Comparison of ENCODE assay signal across 24 cellular contexts in the genomic region with DNA sequence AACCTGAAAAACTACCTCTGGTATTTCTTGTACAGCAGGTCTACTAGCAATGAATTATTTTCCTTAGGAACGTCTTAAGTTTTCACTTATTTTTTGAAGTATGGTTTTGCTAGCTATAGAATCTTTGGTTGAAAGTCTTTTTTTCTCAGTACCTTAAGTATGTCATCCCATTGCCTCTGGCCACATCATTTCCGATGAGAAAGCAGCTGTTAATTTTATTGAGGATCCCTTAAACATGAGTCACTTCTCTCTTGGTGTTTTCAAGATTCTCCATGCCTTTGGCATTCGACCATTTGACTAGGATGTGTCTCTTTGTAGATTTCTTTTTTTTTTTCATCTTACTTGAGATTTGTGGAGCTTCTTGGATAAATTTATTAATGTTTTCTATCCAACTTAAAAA.
DNase-seq lines count a peak whose midpoint lies in the region; ATAC-seq and TF ChIP-seq lines count a peak whose summit lies in the region.
"Had no signal": no experiment of that assay in that cellular context is flagged by ENCODE, and none has a peak within 500 bp of the region (broad histone marks: within the 10 kb centered on the region; RNA-seq: fewer than 3 reads in every experiment).

No MANE protein-coding gene starts in this region.

- in situ Hi-C loops in GM23248 (cut with MboI) = no loop called here

- no peak overlapping the region for H3K9ac ChIP-seq in GM23248

- H2AFZ ChIP-seq in GM23248 = no peak overlapping the region

- no peak for TF ChIP-seq CTCF in RWPE2 (IDR thresholded peaks at IDR 0.05; ENCODE audit: poor library complexity, severe bottlenecking)
- no peak for TF ChIP-seq CTCF in fibroblast of the aortic adventitia (IDR thresholded peaks at IDR 0.05; ENCODE audit: insufficient read depth, low read length)

- H3K4me1 ChIP-seq in GM23248 (ENCODE audit: insufficient read depth) (peaks cover 5% of the 10 kb centered on the region; the same call in 1 of the 2 replicates), RWPE2 (ENCODE audit: insufficient read depth, poor library complexity, severe bottlenecking) (no peaks in the 10 kb centered on the region)
- H3K4me1 ChIP-seq: transverse colon had no signal

- H3F3A ChIP-seq in GM23248 (ENCODE audit: insufficient read depth) = peaks cover 7% of the 10 kb centered on the region; the same call in 1 of the 2 replicates

- H3K9me3 ChIP-seq in GM23248 (ENCODE audit: low read depth) (no peaks in the 10 kb centered on the region), RWPE2 (ENCODE audit: severe bottlenecking) (no peaks in the 10 kb centered on the region)
- H3K9me3 ChIP-seq: transverse colon had no signal

- no peaks in the 10 kb centered on the region for H3K79me2 ChIP-seq in GM23248 (ENCODE audit: insufficient read depth)

- H3K36me3 ChIP-seq in GM23248 (ENCODE audit: low read depth) = no peaks in the 10 kb centered on the region
- no peaks in the 10 kb centered on the region for H3K36me3 ChIP-seq in RWPE2 (ENCODE audit: low read depth)
- H3K36me3 ChIP-seq: transverse colon had no signal

- no peaks in the 10 kb centered on the region for H3K27me3 ChIP-seq in GM23248 (replicated peaks; ENCODE audit: insufficient read depth)
- no peaks in the 10 kb centered on the region for H3K27me3 ChIP-seq in RWPE2 (ENCODE audit: insufficient read depth, poor library complexity, severe bottlenecking)
- H3K27me3 ChIP-seq: transverse colon had no signal

- no peaks in the 10 kb centered on the region for H4K20me1 ChIP-seq in GM23248 (ENCODE audit: insufficient read depth)

- 19 to 25% methylated on average over 3 of the region's 3 CpGs for WGBS in GM23248 (ENCODE audit: low coverage in 1 of 2, low lambda C conversion rate in 2 of 2, missing lambda C conversion rate in 2 of 2), 2 experiments

- no peaks in the 10 kb centered on the region for H3K9me2 ChIP-seq in GM23248 (ENCODE audit: insufficient read depth)

- peak overlapping the region; percentile 32; the same call in 1 of the 2 replicates for H3K27ac ChIP-seq in GM23248
- H3K27ac ChIP-seq in RWPE2 (ENCODE audit: poor library complexity, severe bottlenecking) = no peak overlapping the region
- H3K27ac ChIP-seq: C4-2B, transverse colon had no signal

- ATAC-seq in RWPE2 (ENCODE audit: low read depth) = 0 out of 3 replicates have a peak, but pooled peaks have one; percentile 31
- ATAC-seq in HG02610 (IDR thresholded peaks at IDR 0.05; ENCODE audit: unreplicated experiment) = no peak
- no peak for ATAC-seq in GM19035 (IDR thresholded peaks at IDR 0.05; ENCODE audit: unreplicated experiment)
- ATAC-seq: effector memory CD8-positive, alpha-beta T cell; naive thymus-derived CD8-positive, alpha-beta T cell; Right ventricle myocardium inferior; stimulated activated naive CD8-positive, alpha-beta T cell treated with anti-CD3 and anti-CD28 coated beads, Interleukin-15, amount 100 ng/mL, for 72 hours; T-cell had no signal

- H3K4me3 ChIP-seq in GM23248 = no peak overlapping the region
- no peak overlapping the region for H3K4me3 ChIP-seq in RWPE2 (ENCODE audit: severe bottlenecking)
- H3K4me3 ChIP-seq in fibroblast of the aortic adventitia (ENCODE audit: low read depth, low read length) = no peak overlapping the region
- H3K4me3 ChIP-seq: transverse colon had no signal

- DNase-seq in GM23248 (peak; percentile 74), RWPE2 (ENCODE audit: low spot score) (no peak), fibroblast of the aortic adventitia (ENCODE audit: low read depth) (peak; percentile 0)
- DNase-seq in activated naive CD4-positive, alpha-beta T cell (lab: John Stamatoyannopoulos, UW) = no peak
- no peak for DNase-seq in stimulated activated CD4-positive, alpha-beta T cell treated with anti-CD3 and anti-CD28 coated beads, Interleukin-12 subunit alpha, Interleukin-12 subunit beta, amount 100 ng/mL, for 4 hours
- DNase-seq: activated CD4-positive, alpha-beta T cell treated with anti-CD3 and anti-CD28 coated beads, Interleukin-2, amount 50 U/mL, for 1 hour; activated effector memory CD4-positive, alpha-beta T cell treated with anti-CD3 and anti-CD28 coated beads, Interleukin-2, amount 50 U/mL, for 16 hours; cerebellar nuclear complex; DMS153; effector memory CD8-positive, alpha-beta T cell; hypothalamus; islet precursor cell; Karpas-422; naive thymus-derived CD8-positive, alpha-beta T cell; NCI-H1092 treated with DMSO at 0.1 percent for 48 hours; NCI-H2081; NCI-H510A treated with DMSO at 0.1 percent for 48 hours; stimulated activated naive CD8-positive, alpha-beta T cell treated with anti-CD3 and anti-CD28 coated beads, Interleukin-15, amount 100 ng/mL, for 72 hours; T-cell; transverse colon had no signal

- H3K4me2 ChIP-seq in GM23248 (ENCODE audit: unreplicated experiment) = no peak overlapping the region

Comparison
In these comparisons a context has a peak if more than half of its experiments do, and no peak if none do; other contexts are left out.
1. DNase-seq: peak in GM23248 (single experiment) and fibroblast of the aortic adventitia (single experiment); none in RWPE2 (single experiment), activated naive CD4-positive, alpha-beta T cell (0 of 4) and stimulated activated CD4-positive, alpha-beta T cell treated with anti-CD3 and anti-CD28 coated beads, Interleukin-12 subunit alpha, Interleukin-12 subunit beta, amount 100 ng/mL, for 4 hours (single experiment).